Comparison of ENCODE assay signal across 9 cellular contexts in genomic region chr3:23830869-23831484, GRCh38. TPM values are rescaled to one million over a fixed set of nuclear protein-coding genes. Genes with fewer than 3 reads are reported as not detected.
DNase-seq lines count a peak whose midpoint lies in the region; ATAC-seq, FAIRE-seq and TF ChIP-seq lines count a peak whose summit lies in the region.
"Had no signal": no experiment of that assay in that cellular context is flagged by ENCODE, and none has a peak within 500 bp of the region (broad histone marks: within the 10 kb centered on the region; RNA-seq: fewer than 3 reads in every experiment).

No MANE protein-coding gene starts in this region.

- intact Hi-C loops in dorsolateral prefrontal cortex (cut with DNase I) = loop anchor here in 1 of 2 donors (10.0 kb wide), 1 partner anchor 84 kb away; the partner anchor contains the start of genes NKIRAS1 and RPL15

- ATAC-seq in GM18867 (IDR thresholded peaks at IDR 0.05; ENCODE audit: unreplicated experiment) = peak; percentile 90
- ATAC-seq in GM21717 (IDR thresholded peaks at IDR 0.05; ENCODE audit: unreplicated experiment) = peak; percentile 81
- peak; percentile 80 for ATAC-seq in HG03442 (IDR thresholded peaks at IDR 0.05; ENCODE audit: unreplicated experiment)

- in situ Hi-C loops in KBM-7 (cut with MboI; ENCODE audit: low pct_unique_long_range_greater_than_20kb, low sequenced_read_pairs) = no loop called here

- no peak overlapping the region for H3K4me3 ChIP-seq in dorsolateral prefrontal cortex
- no peak overlapping the region for H3K4me3 ChIP-seq in coronary artery

- no peaks in the 10 kb centered on the region for H3K27me3 ChIP-seq in dorsolateral prefrontal cortex

- DNase-seq in germinal center (ENCODE audit: low spot score) (peak; percentile 25), KBM-7 (no peak), dorsolateral prefrontal cortex (no peak), D721Med (ENCODE audit: insufficient read length, low spot score) (no peak), coronary artery (ENCODE audit: low spot score) (no peak)
- DNase-seq: activated CD4-positive, alpha-beta T cell treated with anti-CD3 and anti-CD28 coated beads for 1 hour had no signal

- FAIRE-seq in D721Med (lab: Jason Lieb, UNC) = no peak

- H3K27ac ChIP-seq in dorsolateral prefrontal cortex (no peak overlapping the region), coronary artery (no peak overlapping the region)

- no peak for TF ChIP-seq CTCF in dorsolateral prefrontal cortex (IDR thresholded peaks at IDR 0.05 in 54 of 56, conservative IDR thresholded peaks at IDR 0.05 in 2 of 56; ENCODE audit: low read depth in 1 of 56, partially characterized antibody in 56 of 56)
- TF ChIP-seq CTCF in D721Med (IDR thresholded peaks at IDR 0.05; ENCODE audit: insufficient read depth, missing control alignments) = no peak
- TF ChIP-seq CTCF in coronary artery (IDR thresholded peaks at IDR 0.05) = no peak

RNA-seq across cellular contexts. Expression of gene UBE2E1, which starts 25.2 kb away (rescaled TPM):
- total RNA-seq in dorsolateral prefrontal cortex = 100 to 1,000 TPM in 5 of 120 experiments, 10 to 100 TPM in 115; 49.8 to 113 (median 77.4) TPM
